Comparison of ENCODE assay signal across 9 cellular contexts in the genomic region with DNA sequence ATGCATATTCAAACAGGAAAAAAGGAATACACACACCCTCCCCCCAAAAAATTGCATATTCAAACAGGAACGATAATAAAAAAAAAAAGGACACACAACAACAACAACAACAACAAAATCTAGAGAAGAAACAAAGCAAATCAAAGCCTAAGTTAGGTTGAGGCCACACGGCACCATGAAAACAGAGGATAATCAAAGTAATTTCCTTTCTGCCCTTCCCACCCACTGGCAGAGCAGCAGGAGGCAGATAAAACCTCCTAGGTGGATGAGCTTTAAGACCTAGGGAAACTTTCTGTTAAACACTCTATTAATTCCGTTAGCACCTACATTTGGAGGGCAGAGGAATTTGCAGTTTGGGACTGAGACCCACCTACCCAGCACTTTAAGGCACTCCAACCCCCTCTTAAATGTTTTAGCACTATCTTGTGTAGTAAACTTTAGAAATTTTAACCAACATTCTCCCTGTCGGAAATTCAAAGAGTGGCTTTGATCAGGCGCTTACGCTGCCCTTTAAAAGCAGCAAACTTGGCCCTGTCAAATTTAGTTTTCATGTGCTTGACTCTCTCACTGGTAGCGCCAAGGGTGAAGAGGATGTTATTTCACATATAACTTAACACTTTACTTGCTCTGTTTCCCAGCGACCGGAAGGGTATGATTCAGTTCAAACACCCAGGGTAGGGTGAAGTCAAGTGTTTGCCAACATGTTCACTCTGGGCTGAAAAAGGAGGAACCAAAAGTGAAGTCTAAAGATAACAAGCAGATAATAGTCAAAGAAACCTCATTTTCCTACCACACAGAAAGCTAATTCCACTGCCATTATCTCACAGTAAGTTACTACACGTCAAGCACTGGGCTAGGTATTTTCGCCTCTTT. TPM values are rescaled to one million over a fixed set of nuclear protein-coding genes. Genes with fewer than 3 reads are reported as not detected.
A peak's percentile ranks its signal among the peaks of the same experiment; 100 is the strongest.
DNase-seq lines count a peak whose midpoint lies in the region; ATAC-seq, FAIRE-seq and TF ChIP-seq lines count a peak whose summit lies in the region.
"Had no signal": no experiment of that assay in that cellular context is flagged by ENCODE, and none has a peak within 500 bp of the region (broad histone marks: within the 10 kb centered on the region; RNA-seq: fewer than 3 reads in every experiment).

No MANE protein-coding gene starts in this region.

- H3K27ac ChIP-seq in heart right ventricle (peak overlapping the region in 3 of 10 donors; percentile 1 to 79 (median 38)), stomach (peak overlapping the region; percentile 22 to 72 (median 42)), gastrocnemius medialis (no peak overlapping the region)

- H3K36me3 ChIP-seq in heart right ventricle (peaks cover 0 to 87% (median 5%) of the 10 kb centered on the region in 9 donors), stomach (peaks cover 27 to 48% (median 38%) of the 10 kb centered on the region in 4 donors), gastrocnemius medialis (peaks cover 3 to 41% of the 10 kb centered on the region in 2 donors)

- ATAC-seq in GM21367 (IDR thresholded peaks at IDR 0.05; ENCODE audit: unreplicated experiment) (peak; percentile 89), HG03521 (IDR thresholded peaks at IDR 0.05; ENCODE audit: unreplicated experiment) (peak; percentile 89), heart right ventricle (peak in 5 of 8 donors; percentile 41 to 70 (median 53)), gastrocnemius medialis (no peak)

- TF ChIP-seq POLR2A in stomach (IDR thresholded peaks at IDR 0.05) (no peak), gastrocnemius medialis (IDR thresholded peaks at IDR 0.05) (no peak)

- intact Hi-C loops in heart right ventricle (cut with DNase I) (loop anchor here in 4 of 10 donors (10.0 kb wide), 8 partner anchors 47 to 457 kb away; no protein-coding TSS in a partner anchor), stomach (cut with DNase I; ENCODE audit: low total_unique reads) (no loop called here), gastrocnemius medialis (cut with DNase I; ENCODE audit: low total_unique reads) (no loop called here)

- WGBS in heart right ventricle, 2 donors = 61 to 62% methylated on average over 11 of the region's 11 CpGs
- WGBS in stomach, 5 donors = 25 to 41% (median 36%) methylated on average over 11 of the region's 11 CpGs

- TF ChIP-seq EP300 in stomach (IDR thresholded peaks at IDR 0.05) = no peak

- TF ChIP-seq CTCF in heart right ventricle (IDR thresholded peaks at IDR 0.05) (no peak), stomach (IDR thresholded peaks at IDR 0.05) (no peak), gastrocnemius medialis (IDR thresholded peaks at IDR 0.05 in 4 of 5, conservative IDR thresholded peaks at IDR 0.05 in 1 of 5) (no peak)

- in situ Hi-C loops in gastrocnemius medialis (cut with MboI; ENCODE audit: low sequenced_read_pairs in 4 of 4) = loop anchor here (25.0 kb wide), 5 partner anchors 219 to 594 kb away; no protein-coding TSS in a partner anchor

- H3K9me3 ChIP-seq in heart right ventricle = no peaks in the 10 kb centered on the region
- no peaks in the 10 kb centered on the region for H3K9me3 ChIP-seq in stomach
- H3K9me3 ChIP-seq in gastrocnemius medialis = no peaks in the 10 kb centered on the region
- H3K9me3 ChIP-seq: SJCRH30 had no signal

- H3K4me1 ChIP-seq in heart right ventricle = peaks cover 0 to 57% (median 29%) of the 10 kb centered on the region in 9 donors
- peaks cover 24 to 79% (median 58%) of the 10 kb centered on the region in 4 donors for H3K4me1 ChIP-seq in stomach
- peaks cover 0 to 3% of the 10 kb centered on the region in 2 donors for H3K4me1 ChIP-seq in gastrocnemius medialis

- FAIRE-seq in G401.6 (lab: Jason Lieb, UNC) = peak; percentile 74

- no peak overlapping the region for H3K4me3 ChIP-seq in heart right ventricle
- no peak overlapping the region for H3K4me3 ChIP-seq in stomach
- H3K4me3 ChIP-seq in gastrocnemius medialis = no peak overlapping the region
- H3K4me3 ChIP-seq: SJCRH30 had no signal

- H3K27me3 ChIP-seq in heart right ventricle (no peaks in the 10 kb centered on the region), stomach (no peaks in the 10 kb centered on the region), gastrocnemius medialis (no peaks in the 10 kb centered on the region)
- H3K27me3 ChIP-seq: SJCRH30 had no signal

- DNase-seq in UCSD-AML1 (lab: John Stamatoyannopoulos, UW; ENCODE audit: unreplicated experiment) (peak; percentile 30), heart right ventricle (no peak), stomach (no peak), gastrocnemius medialis (no peak)
- no peak for DNase-seq in stimulated activated CD4-positive, alpha-beta T cell treated with anti-CD3 and anti-CD28 coated beads, Interleukin-4, amount 100 ng/mL, for 1 hour

RNA-seq across cellular contexts. Expression of gene ENC1, which starts 9.2 kb away (rescaled TPM):
- total RNA-seq in heart right ventricle = 1 to 10 TPM; 2.8 to 9.1 (median 4.0) TPM
- polyA plus RNA-seq in heart right ventricle = 1 to 10 TPM; 2.1 to 2.6 TPM
- 100 to 1,000 TPM in 1 of 5 donors, 10 to 100 TPM in 2, 1 to 10 TPM in 2; 3.5 to 136 (median 57.5) TPM for total RNA-seq in stomach
- 10 to 100 TPM in 1 of 3 donors, 1 to 10 TPM in 2; 6.4 to 18.0 (median 7.7) TPM for polyA plus RNA-seq in stomach
- total RNA-seq in gastrocnemius medialis = 1 to 10 TPM; 2.2 to 3.4 (median 2.5) TPM

RNA-seq across cellular contexts. Expression of gene HEXB, which starts 53.7 kb away (rescaled TPM):
- total RNA-seq in heart right ventricle (100 to 1,000 TPM in 8 of 10 donors, 10 to 100 TPM in 2; 79.4 to 225 (median 115) TPM), stomach (100 to 1,000 TPM in 2 of 5 donors, 10 to 100 TPM in 3; 25.7 to 664 (median 94.0) TPM), gastrocnemius medialis (10 to 100 TPM; 32.3 to 54.4 (median 47.1) TPM)
- polyA plus RNA-seq in heart right ventricle (10 to 100 TPM; 68.7 to 93.8 TPM), stomach (10 to 100 TPM; 43.7 to 86.9 (median 69.3) TPM)

Comparison
In these comparisons a context has a peak if more than half of its experiments do, and no peak if none do; other contexts are left out.
1. ATAC-seq: peak in GM21367 (single experiment), HG03521 (single experiment) and heart right ventricle (5 of 8); none in gastrocnemius medialis (0 of 2).
2. H3K27ac ChIP-seq: peak in stomach (5 of 5); none in gastrocnemius medialis (0 of 4).